In the genomic region with DNA sequence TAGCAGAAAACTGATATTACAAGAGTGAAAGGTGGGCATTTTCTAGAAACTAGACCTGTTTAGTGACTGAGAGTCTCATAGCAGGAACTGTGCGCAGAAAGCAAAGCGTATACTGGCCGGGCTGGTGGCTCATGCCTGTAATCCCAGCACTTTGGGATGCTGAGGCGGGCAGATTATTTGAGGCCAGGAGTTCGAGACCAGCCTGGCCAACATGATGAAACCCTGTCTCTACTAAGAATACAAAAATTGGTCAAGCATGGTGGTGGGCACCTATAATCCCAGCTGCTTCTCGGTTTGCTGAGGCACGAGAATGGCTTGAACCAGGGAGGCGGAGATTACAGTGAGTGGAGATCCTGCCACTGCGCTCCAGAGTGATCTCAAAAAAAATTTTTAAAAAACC, we compare ENCODE assay signal across 1 cellular context.
TF ChIP-seq lines count a peak whose summit lies in the region.

No MANE protein-coding gene starts in this region.

TF ChIP-seq in H1, 55 proteins besides CTCF, POLR2A, EP300 and RAD21:
- TF ChIP-seq SIX5 (IDR thresholded peaks at IDR 0.05; ENCODE audit: low read depth, low read length) (no peak), HDAC6 (IDR thresholded peaks at IDR 0.05; ENCODE audit: low read depth, low read length) (no peak), SUZ12 (IDR thresholded peaks at IDR 0.05; ENCODE audit: low read length) (no peak), CBX8 (IDR thresholded peaks at IDR 0.05; ENCODE audit: borderline replicate concordance, low read depth, low read length) (no peak), TAF7 (optimal IDR thresholded peaks at IDR 0.05; ENCODE audit: borderline replicate concordance, low read depth, low read length) (no peak), USF2 (IDR thresholded peaks at IDR 0.05; ENCODE audit: low read length) (no peak), SRF (IDR thresholded peaks at IDR 0.05; ENCODE audit: low read depth, low read length) (no peak), NRF1 (IDR thresholded peaks at IDR 0.05; ENCODE audit: low read depth, low read length) (no peak), GABPA (IDR thresholded peaks at IDR 0.05; ENCODE audit: borderline replicate concordance, insufficient read depth, low read length) (no peak)
